1 cellular context compared by ENCODE assay signal in genomic region chr9:89410709-89411111, GRCh38.
TF ChIP-seq lines count a peak whose summit lies in the region.

No MANE protein-coding gene starts in this region.

TF ChIP-seq in SK-N-SH, 30 proteins besides CTCF, POLR2A, EP300 and RAD21 (continued from another document):
- no peak for TF ChIP-seq PBX3 (IDR thresholded peaks at IDR 0.05)
